ENCODE assay signal across 9 cellular contexts in the genomic region with DNA sequence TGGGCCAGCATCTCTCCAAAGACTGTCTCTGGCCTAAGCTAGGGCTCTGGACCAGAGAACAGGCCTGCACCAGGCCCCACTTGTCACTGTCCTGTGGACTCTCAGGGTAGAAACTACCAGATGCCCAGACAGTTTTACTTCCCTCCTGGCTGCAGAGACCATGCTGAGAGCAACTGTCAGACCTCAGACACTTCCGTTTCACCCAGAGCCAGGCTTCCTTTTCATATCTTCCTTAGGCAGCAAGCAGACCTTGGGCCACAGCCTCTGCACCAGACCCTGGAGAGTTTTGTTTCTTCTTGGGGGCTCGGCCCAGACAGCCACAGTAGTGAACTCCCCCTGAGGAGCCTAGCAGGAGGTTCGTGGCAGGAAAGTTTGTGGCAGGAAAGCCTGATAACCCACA. TPM values are rescaled to one million over a fixed set of nuclear protein-coding genes. Genes with fewer than 3 reads are reported as not detected.
A peak's percentile ranks its signal among the peaks of the same experiment; 100 is the strongest.
DNase-seq lines count a peak whose midpoint lies in the region; ATAC-seq and TF ChIP-seq lines count a peak whose summit lies in the region.
"Had no signal": no experiment of that assay in that cellular context is flagged by ENCODE, and none has a peak within 500 bp of the region (broad histone marks: within the 10 kb centered on the region; RNA-seq: fewer than 3 reads in every experiment).

No MANE protein-coding gene starts in this region.

- WGBS in heart right ventricle, 2 donors: 73 to 81% methylated on average over 3 of the region's 3 CpGs

- H3K4me1 ChIP-seq in heart right ventricle: peaks cover 6 to 80% (median 60%) of the 10 kb centered on the region in 9 donors
- H3K4me1 ChIP-seq: A549 had no signal

- peak overlapping the region in 9 of 10 donors; percentile 3 to 91 (median 74) for H3K27ac ChIP-seq in heart right ventricle
- H3K27ac ChIP-seq: A549 had no signal

- H3K36me3 ChIP-seq in heart right ventricle: no peaks in the 10 kb centered on the region

- peak overlapping the region; percentile 85 for H3K27ac Mint-ChIP-seq in activated CD4-positive, alpha-beta T cell treated with anti-CD3 and anti-CD28 coated beads for 36 hours
- no peak overlapping the region for H3K27ac Mint-ChIP-seq in endothelial cell (ENCODE audit: unreplicated experiment)

- H3K9me3 ChIP-seq in heart right ventricle: no peaks in the 10 kb centered on the region
- H3K9me3 ChIP-seq: A549 had no signal

- intact Hi-C loops in activated CD4-positive, alpha-beta T cell treated with anti-CD3 and anti-CD28 coated beads for 36 hours (cut with DNase I, micrococcal nuclease): no loop called here
- intact Hi-C loops in heart right ventricle (cut with DNase I): no loop called here

- H3K27me3 Mint-ChIP-seq in activated CD4-positive, alpha-beta T cell treated with anti-CD3 and anti-CD28 coated beads for 36 hours: no peaks in the 10 kb centered on the region
- H3K27me3 Mint-ChIP-seq in endothelial cell (ENCODE audit: unreplicated experiment): peaks cover 7% of the 10 kb centered on the region

- H3K4me1 Mint-ChIP-seq in activated CD4-positive, alpha-beta T cell treated with anti-CD3 and anti-CD28 coated beads for 36 hours: peaks cover 43% of the 10 kb centered on the region
- peaks cover 17% of the 10 kb centered on the region for H3K4me1 Mint-ChIP-seq in endothelial cell (ENCODE audit: unreplicated experiment)

- CTCF ChIA-PET in activated CD4-positive, alpha-beta T cell treated with anti-CD3 and anti-CD28 coated beads for 36 hours (lab: Charles Lee): interaction anchor here (1.4 kb wide), 1 partner anchor 9 kb away, joined by 4 read pairs; no protein-coding TSS in a partner anchor

- H3K27me3 ChIP-seq in heart right ventricle: no peaks in the 10 kb centered on the region

- TF ChIP-seq CTCF in heart right ventricle (IDR thresholded peaks at IDR 0.05): no peak
- no peak for TF ChIP-seq CTCF in endothelial cell (IDR thresholded peaks at IDR 0.05; ENCODE audit: unreplicated experiment)

- ATAC-seq in activated CD4-positive, alpha-beta T cell treated with anti-CD3 and anti-CD28 coated beads for 36 hours: peak; percentile 21
- ATAC-seq in HG02852 (IDR thresholded peaks at IDR 0.05; ENCODE audit: unreplicated experiment) (peak; percentile 38), heart right ventricle (peak in 1 of 8 donors; percentile 12)
- ATAC-seq: A549 had no signal

- DNase-seq in activated CD4-positive, alpha-beta T cell treated with anti-CD3 and anti-CD28 coated beads for 36 hours: peak; percentile 37
- no peak for DNase-seq in activated CD4-positive, alpha-beta T cell treated with anti-CD3 and anti-CD28 coated beads, Interleukin-2, amount 50 U/mL, for 4 hours
- DNase-seq in OCI-M1 (lab: John Stamatoyannopoulos, UW) (peak; percentile 87), heart right ventricle (no peak), SHP77 treated with DMSO at 0.1 percent for 48 hours (lab: John Stamatoyannopoulos, UW) (no peak), NCI-H774 (lab: John Stamatoyannopoulos, UW) (no peak), endothelial cell (ENCODE audit: low spot score) (no peak)

- POLR2A ChIA-PET in activated CD4-positive, alpha-beta T cell treated with anti-CD3 and anti-CD28 coated beads for 36 hours (lab: Charles Lee): interaction anchor here (0.6 kb wide), 1 partner anchor 429 kb away, joined by 3 read pairs; no protein-coding TSS in a partner anchor

- no peak overlapping the region for H3K4me3 ChIP-seq in heart right ventricle
- H3K4me3 ChIP-seq: A549 had no signal

- no peaks in the 10 kb centered on the region for H3K9me3 Mint-ChIP-seq in activated CD4-positive, alpha-beta T cell treated with anti-CD3 and anti-CD28 coated beads for 36 hours (ENCODE audit: low read depth)
- H3K9me3 Mint-ChIP-seq in endothelial cell (ENCODE audit: unreplicated experiment): no peaks in the 10 kb centered on the region

- no peak overlapping the region for H3K4me3 Mint-ChIP-seq in activated CD4-positive, alpha-beta T cell treated with anti-CD3 and anti-CD28 coated beads for 36 hours
- H3K4me3 Mint-ChIP-seq in endothelial cell (ENCODE audit: unreplicated experiment): no peak overlapping the region

- no peaks in the 10 kb centered on the region for H3K36me3 Mint-ChIP-seq in activated CD4-positive, alpha-beta T cell treated with anti-CD3 and anti-CD28 coated beads for 36 hours (ENCODE audit: low read depth)
- no peaks in the 10 kb centered on the region for H3K36me3 Mint-ChIP-seq in endothelial cell (ENCODE audit: low read depth, unreplicated experiment)

RNA-seq across cellular contexts. Expression of a gene that starts 12.1 kb away (rescaled TPM):
- total RNA-seq in activated CD4-positive, alpha-beta T cell treated with anti-CD3 and anti-CD28 coated beads for 36 hours: 10 to 100 TPM; 24.1 to 24.7 TPM
- total RNA-seq in heart right ventricle (10 to 100 TPM; 28.1 to 48.4 (median 39.0) TPM), endothelial cell (ENCODE audit: unreplicated experiment) (45.3 TPM)
- 10 to 100 TPM; 16.1 to 17.1 TPM for polyA plus RNA-seq in heart right ventricle

Comparison
In these comparisons a context has a peak if more than half of its experiments do, and no peak if none do; other contexts are left out.
1. DNase-seq: peak in activated CD4-positive, alpha-beta T cell treated with anti-CD3 and anti-CD28 coated beads for 36 hours (single experiment) and OCI-M1 (single experiment); none in activated CD4-positive, alpha-beta T cell treated with anti-CD3 and anti-CD28 coated beads, Interleukin-2, amount 50 U/mL, for 4 hours (0 of 2), heart right ventricle (0 of 2), SHP77 treated with DMSO at 0.1 percent for 48 hours (single experiment), NCI-H774 (single experiment) and endothelial cell (single experiment).